1 cellular context compared by ENCODE assay signal in the genomic region with DNA sequence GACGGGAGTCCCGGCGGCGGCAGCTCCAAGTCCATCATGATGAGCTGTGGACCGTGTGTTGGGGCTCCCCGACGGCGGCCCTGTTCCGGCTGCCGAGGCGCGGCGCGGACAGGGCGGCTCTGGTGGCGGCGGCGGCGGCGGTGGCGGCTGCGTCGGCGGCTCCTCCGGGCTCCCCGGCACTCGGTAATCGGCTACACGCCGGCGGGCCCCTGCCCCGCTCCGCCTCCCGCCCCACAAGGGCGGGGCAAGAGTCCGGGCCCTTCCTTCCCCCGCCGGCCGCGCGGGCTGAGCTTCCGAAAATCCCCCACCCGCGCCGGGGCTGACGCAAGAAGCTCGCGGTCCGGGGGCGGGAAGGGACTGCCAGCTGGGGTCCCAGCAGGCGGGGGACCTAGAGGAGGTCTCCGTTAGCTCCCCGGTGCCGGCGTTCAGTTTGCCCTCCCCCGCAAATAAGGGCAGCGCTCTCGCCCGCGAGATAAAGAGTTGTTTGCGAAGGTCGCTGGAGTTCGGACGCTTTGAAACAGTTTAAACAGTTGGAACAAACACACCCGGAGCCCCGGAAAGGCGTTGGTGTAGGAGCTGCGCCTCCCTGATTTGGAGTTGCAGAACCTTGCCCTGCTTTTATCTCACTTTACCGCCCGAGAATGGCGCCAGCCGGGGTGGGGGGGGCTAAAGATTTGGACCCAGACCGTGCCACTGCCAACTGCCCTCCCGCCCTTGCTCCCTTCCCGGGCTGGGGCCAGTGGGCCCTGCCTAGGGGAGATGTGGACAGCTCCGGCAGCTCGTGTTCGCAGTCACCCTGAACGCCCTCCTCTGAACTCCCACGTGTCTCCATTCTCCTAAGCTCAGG.
TF ChIP-seq lines count a peak whose summit lies in the region.

Gene NFE2L2, minus strand, starts transcription at position 189 of the 847 bp plus-strand sequence. Its CDS starts 151 bp downstream, at position 38.

TF ChIP-seq in HepG2, 621 proteins besides CTCF, POLR2A, EP300 and RAD21 (continued from another document and continues in another):
- TF ChIP-seq SMAD1 (CRISPR knock-in tag; IDR thresholded peaks at IDR 0.05; ENCODE audit: borderline replicate concordance, low read depth) (peak; percentile 77), ETV5 (CRISPR knock-in tag; IDR thresholded peaks at IDR 0.05; ENCODE audit: borderline replicate concordance) (peak; percentile 88), NFE2L2 (IDR thresholded peaks at IDR 0.05; ENCODE audit: low read length) (no peak), IRF2 (CRISPR knock-in tag; IDR thresholded peaks at IDR 0.05) (peak; percentile 91), LCORL (IDR thresholded peaks at IDR 0.05) (0 out of 2 replicates have a peak, but pooled peaks have one; percentile 8), LCORL (CRISPR knock-in tag; IDR thresholded peaks at IDR 0.05) (peak; percentile 97), ZFY (CRISPR knock-in tag; IDR thresholded peaks at IDR 0.05) (peak; percentile 68), ZFP36L2 (CRISPR knock-in tag; IDR thresholded peaks at IDR 0.05) (no peak), ZNF547 (CRISPR knock-in tag; IDR thresholded peaks at IDR 0.05) (peak; percentile 94), CENPT (CRISPR knock-in tag; IDR thresholded peaks at IDR 0.05; ENCODE audit: low read depth) (peak; percentile 82; the same call in 1 of the 2 replicates), AGO2 (optimal IDR thresholded peaks at IDR 0.05; ENCODE audit: low read depth, low read length) (peak; percentile 13), ZSCAN25 (CRISPR knock-in tag; IDR thresholded peaks at IDR 0.05) (peak; percentile 20; the same call in 1 of the 2 replicates), ZNF160 (CRISPR knock-in tag; IDR thresholded peaks at IDR 0.05) (peak; percentile 5; the same call in 1 of the 2 replicates), KDM6A (CRISPR knock-in tag; IDR thresholded peaks at IDR 0.05; ENCODE audit: low read depth) (peak; percentile 77), EZH2 (conservative IDR thresholded peaks at IDR 0.05; ENCODE audit: low read depth, low read length) (no peak), SMC3 (IDR thresholded peaks at IDR 0.05; ENCODE audit: low read length) (no peak), CEBPB (IDR thresholded peaks at IDR 0.05; ENCODE audit: borderline replicate concordance, low read depth, low read length) (peak; percentile 90), JUN (CRISPR knock-in tag; IDR thresholded peaks at IDR 0.05) (0 out of 2 replicates have a peak, but pooled peaks have one; percentile 68), KDM5A (IDR thresholded peaks at IDR 0.05; ENCODE audit: borderline replicate concordance, low read length) (no peak), HOXA9 (CRISPR knock-in tag; IDR thresholded peaks at IDR 0.05; ENCODE audit: borderline replicate concordance) (peak; percentile 87; the same call in 1 of the 2 replicates), DPF2 (CRISPR knock-in tag; IDR thresholded peaks at IDR 0.05; ENCODE audit: borderline replicate concordance, low read depth) (peak; percentile 92), SMAD9 (CRISPR knock-in tag; IDR thresholded peaks at IDR 0.05) (peak; percentile 8; the same call in 1 of the 2 replicates), NFIB (CRISPR knock-in tag; IDR thresholded peaks at IDR 0.05; ENCODE audit: borderline replicate concordance) (no peak), DRAP1 (CRISPR knock-in tag; IDR thresholded peaks at IDR 0.05) (peak; percentile 58), ATF7-NPFF (CRISPR knock-in tag; IDR thresholded peaks at IDR 0.05; ENCODE audit: low read depth) (0 out of 2 replicates have a peak, but pooled peaks have one; percentile 21), ZNF546 (CRISPR knock-in tag; conservative IDR thresholded peaks at IDR 0.05) (peak; percentile 87), EHMT2 (IDR thresholded peaks at IDR 0.05; ENCODE audit: borderline replicate concordance, low read depth, low read length) (peak; percentile 50; the same call in 1 of the 2 replicates), BATF2 (CRISPR knock-in tag; IDR thresholded peaks at IDR 0.05) (peak; percentile 83), MTERF4 (CRISPR knock-in tag; IDR thresholded peaks at IDR 0.05) (no peak), ZNF552 (CRISPR knock-in tag; IDR thresholded peaks at IDR 0.05; ENCODE audit: borderline replicate concordance) (peak; percentile 95), ZNF431 (CRISPR knock-in tag; IDR thresholded peaks at IDR 0.05; ENCODE audit: borderline replicate concordance, low read depth) (peak; percentile 73; the same call in 1 of the 2 replicates), KLF16 (CRISPR knock-in tag; IDR thresholded peaks at IDR 0.05) (peak in 1 of 2 experiments; percentile 67; a peak in 2 of 4 replicates), TOPORS (CRISPR knock-in tag; IDR thresholded peaks at IDR 0.05) (peak; percentile 94), IKZF1 (IDR thresholded peaks at IDR 0.05) (no peak), XBP1 (CRISPR knock-in tag; IDR thresholded peaks at IDR 0.05) (no peak), ARNT (IDR thresholded peaks at IDR 0.05) (no peak), KLF13 (CRISPR knock-in tag; IDR thresholded peaks at IDR 0.05) (0 out of 2 replicates have a peak, but pooled peaks have one; percentile 21), TMF1 (CRISPR knock-in tag; IDR thresholded peaks at IDR 0.05; ENCODE audit: low read depth) (peak; percentile 53), NAIF1 (CRISPR knock-in tag; IDR thresholded peaks at IDR 0.05; ENCODE audit: borderline replicate concordance) (peak; percentile 96), ZSCAN21 (CRISPR knock-in tag; IDR thresholded peaks at IDR 0.05; ENCODE audit: borderline replicate concordance) (no peak; the same call in 1 of the 2 replicates), ZNF557 (CRISPR knock-in tag; IDR thresholded peaks at IDR 0.05) (peak; percentile 77; the same call in 1 of the 2 replicates), MED1 (CRISPR knock-in tag; IDR thresholded peaks at IDR 0.05) (peak; percentile 92), GABPA (IDR thresholded peaks at IDR 0.05; ENCODE audit: low read depth, low read length) (no peak), GABPA (CRISPR knock-in tag; IDR thresholded peaks at IDR 0.05; ENCODE audit: low read depth) (peak; percentile 57), MEIS1 (CRISPR knock-in tag; IDR thresholded peaks at IDR 0.05; ENCODE audit: borderline replicate concordance) (peak; percentile 83; the same call in 1 of the 2 replicates), SRF (IDR thresholded peaks at IDR 0.05; ENCODE audit: low read depth, low read length) (peak; percentile 84)
- TF ChIP-seq, protein P1, sequence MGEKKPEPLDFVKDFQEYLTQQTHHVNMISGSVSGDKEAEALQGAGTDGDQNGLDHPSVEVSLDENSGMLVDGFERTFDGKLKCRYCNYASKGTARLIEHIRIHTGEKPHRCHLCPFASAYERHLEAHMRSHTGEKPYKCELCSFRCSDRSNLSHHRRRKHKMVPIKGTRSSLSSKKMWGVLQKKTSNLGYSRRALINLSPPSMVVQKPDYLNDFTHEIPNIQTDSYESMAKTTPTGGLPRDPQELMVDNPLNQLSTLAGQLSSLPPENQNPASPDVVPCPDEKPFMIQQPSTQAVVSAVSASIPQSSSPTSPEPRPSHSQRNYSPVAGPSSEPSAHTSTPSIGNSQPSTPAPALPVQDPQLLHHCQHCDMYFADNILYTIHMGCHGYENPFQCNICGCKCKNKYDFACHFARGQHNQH (CRISPR knock-in tag; IDR thresholded peaks at IDR 0.05) = peak; percentile 90
- TF ChIP-seq, protein P2, sequence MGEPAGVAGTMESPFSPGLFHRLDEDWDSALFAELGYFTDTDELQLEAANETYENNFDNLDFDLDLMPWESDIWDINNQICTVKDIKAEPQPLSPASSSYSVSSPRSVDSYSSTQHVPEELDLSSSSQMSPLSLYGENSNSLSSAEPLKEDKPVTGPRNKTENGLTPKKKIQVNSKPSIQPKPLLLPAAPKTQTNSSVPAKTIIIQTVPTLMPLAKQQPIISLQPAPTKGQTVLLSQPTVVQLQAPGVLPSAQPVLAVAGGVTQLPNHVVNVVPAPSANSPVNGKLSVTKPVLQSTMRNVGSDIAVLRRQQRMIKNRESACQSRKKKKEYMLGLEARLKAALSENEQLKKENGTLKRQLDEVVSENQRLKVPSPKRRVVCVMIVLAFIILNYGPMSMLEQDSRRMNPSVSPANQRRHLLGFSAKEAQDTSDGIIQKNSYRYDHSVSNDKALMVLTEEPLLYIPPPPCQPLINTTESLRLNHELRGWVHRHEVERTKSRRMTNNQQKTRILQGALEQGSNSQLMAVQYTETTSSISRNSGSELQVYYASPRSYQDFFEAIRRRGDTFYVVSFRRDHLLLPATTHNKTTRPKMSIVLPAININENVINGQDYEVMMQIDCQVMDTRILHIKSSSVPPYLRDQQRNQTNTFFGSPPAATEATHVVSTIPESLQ (CRISPR knock-in tag; conservative IDR thresholded peaks at IDR 0.05) = no peak; the same call in none of the 2 replicates
- TF ChIP-seq, protein P3, sequence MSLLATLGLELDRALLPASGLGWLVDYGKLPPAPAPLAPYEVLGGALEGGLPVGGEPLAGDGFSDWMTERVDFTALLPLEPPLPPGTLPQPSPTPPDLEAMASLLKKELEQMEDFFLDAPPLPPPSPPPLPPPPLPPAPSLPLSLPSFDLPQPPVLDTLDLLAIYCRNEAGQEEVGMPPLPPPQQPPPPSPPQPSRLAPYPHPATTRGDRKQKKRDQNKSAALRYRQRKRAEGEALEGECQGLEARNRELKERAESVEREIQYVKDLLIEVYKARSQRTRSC (CRISPR knock-in tag; IDR thresholded peaks at IDR 0.05; ENCODE audit: low read depth) = no peak
- TF ChIP-seq, protein P4, sequence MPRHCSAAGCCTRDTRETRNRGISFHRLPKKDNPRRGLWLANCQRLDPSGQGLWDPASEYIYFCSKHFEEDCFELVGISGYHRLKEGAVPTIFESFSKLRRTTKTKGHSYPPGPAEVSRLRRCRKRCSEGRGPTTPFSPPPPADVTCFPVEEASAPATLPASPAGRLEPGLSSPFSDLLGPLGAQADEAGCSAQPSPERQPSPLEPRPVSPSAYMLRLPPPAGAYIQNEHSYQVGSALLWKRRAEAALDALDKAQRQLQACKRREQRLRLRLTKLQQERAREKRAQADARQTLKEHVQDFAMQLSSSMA (CRISPR knock-in tag; IDR thresholded peaks at IDR 0.05) = peak; percentile 51; the same call in 1 of the 2 replicates
- TF ChIP-seq, protein P5, sequence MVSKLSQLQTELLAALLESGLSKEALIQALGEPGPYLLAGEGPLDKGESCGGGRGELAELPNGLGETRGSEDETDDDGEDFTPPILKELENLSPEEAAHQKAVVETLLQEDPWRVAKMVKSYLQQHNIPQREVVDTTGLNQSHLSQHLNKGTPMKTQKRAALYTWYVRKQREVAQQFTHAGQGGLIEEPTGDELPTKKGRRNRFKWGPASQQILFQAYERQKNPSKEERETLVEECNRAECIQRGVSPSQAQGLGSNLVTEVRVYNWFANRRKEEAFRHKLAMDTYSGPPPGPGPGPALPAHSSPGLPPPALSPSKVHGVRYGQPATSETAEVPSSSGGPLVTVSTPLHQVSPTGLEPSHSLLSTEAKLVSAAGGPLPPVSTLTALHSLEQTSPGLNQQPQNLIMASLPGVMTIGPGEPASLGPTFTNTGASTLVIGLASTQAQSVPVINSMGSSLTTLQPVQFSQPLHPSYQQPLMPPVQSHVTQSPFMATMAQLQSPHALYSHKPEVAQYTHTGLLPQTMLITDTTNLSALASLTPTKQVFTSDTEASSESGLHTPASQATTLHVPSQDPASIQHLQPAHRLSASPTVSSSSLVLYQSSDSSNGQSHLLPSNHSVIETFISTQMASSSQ (IDR thresholded peaks at IDR 0.05; ENCODE audit: low read depth) = peak; percentile 77
- TF ChIP-seq, protein P5 (CRISPR knock-in tag; IDR thresholded peaks at IDR 0.05; ENCODE audit: borderline replicate concordance) = peak; percentile 90
- TF ChIP-seq, protein P6, sequence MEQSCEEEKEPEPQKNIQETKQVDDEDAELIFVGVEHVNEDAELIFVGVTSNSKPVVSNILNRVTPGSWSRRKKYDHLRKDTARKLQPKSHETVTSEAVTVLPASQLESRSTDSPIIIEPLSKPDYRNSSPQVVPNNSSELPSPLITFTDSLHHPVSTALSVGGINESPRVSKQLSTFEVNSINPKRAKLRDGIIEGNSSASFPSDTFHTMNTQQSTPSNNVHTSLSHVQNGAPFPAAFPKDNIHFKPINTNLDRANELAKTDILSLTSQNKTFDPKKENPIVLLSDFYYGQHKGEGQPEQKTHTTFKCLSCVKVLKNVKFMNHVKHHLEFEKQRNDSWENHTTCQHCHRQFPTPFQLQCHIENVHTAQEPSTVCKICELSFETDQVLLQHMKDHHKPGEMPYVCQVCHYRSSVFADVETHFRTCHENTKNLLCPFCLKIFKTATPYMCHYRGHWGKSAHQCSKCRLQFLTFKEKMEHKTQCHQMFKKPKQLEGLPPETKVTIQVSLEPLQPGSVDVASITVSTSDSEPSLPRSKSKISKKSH (CRISPR knock-in tag; IDR thresholded peaks at IDR 0.05; ENCODE audit: borderline replicate concordance) = peak; percentile 62; the same call in 1 of the 2 replicates
